Comparison of ENCODE assay signal across 38 cellular contexts in the genomic region with DNA sequence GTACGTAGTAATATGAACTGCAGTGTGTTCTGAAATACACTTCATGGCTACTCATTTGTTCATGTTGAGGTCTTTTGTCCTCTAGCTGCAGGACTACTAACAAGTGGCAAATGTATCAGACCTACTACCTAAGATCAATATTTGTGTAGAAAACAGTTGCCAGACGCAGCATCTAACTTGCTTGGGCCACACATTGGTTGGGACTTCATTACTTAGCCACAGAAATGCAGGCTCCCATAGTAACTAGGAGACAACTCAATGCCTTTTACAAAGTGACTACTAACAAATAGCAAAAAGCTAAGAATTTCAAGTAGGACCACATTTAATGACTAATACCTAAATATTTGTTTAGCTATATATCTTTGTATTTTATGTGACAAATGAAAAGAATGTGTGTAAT. TPM values are rescaled to one million over a fixed set of nuclear protein-coding genes. Genes with fewer than 3 reads are reported as not detected.
"Had no signal": no experiment of that assay in that cellular context is flagged by ENCODE, and none has a peak within 500 bp of the region (broad histone marks: within the 10 kb centered on the region; RNA-seq: fewer than 3 reads in every experiment).

No MANE protein-coding gene starts in this region.

- H3K27me3 ChIP-seq: MG63 had no signal

- H3K4me3 ChIP-seq: MG63 had no signal

- H3K9me3 ChIP-seq: MG63 had no signal

- DNase-seq: Karpas-422, Kasumi-1, MG63, MM.1S, MV-4-11, NCI-H1048, NCI-H1092, NCI-H1092 treated with DMSO at 0.1 percent for 48 hours, NCI-H1105, NCI-H1105 treated with DMSO at 0.1 percent for 48 hours, NCI-H1417, NCI-H1417 treated with DMSO at 0.1 percent for 48 hours, NCI-H1436, NCI-H1436 treated with DMSO at 0.1 percent for 48 hours, NCI-H146, NCI-H1694, NCI-H1694 treated with DMSO at 0.1 percent for 48 hours, NCI-H187, NCI-H187 treated with DMSO at 0.1 percent for 48 hours, NCI-H1930, NCI-H2029, NCI-H2029 treated with DMSO at 0.1 percent for 48 hours, NCI-H2081, NCI-H2081 treated with DMSO at 0.1 percent for 48 hours, NCI-H2107, NCI-H2171, NCI-H2171 treated with DMSO at 0.1 percent for 48 hours, NCI-H2227 treated with DMSO at 0.1 percent for 48 hours, NCI-H226, NCI-H345, NCI-H446, NCI-H446 treated with DMSO at 0.1 percent for 48 hours, NCI-H510A, NCI-H510A treated with DMSO at 0.1 percent for 48 hours, NCI-H524 had no signal

- H3K36me3 ChIP-seq: MG63 had no signal

RNA-seq across cellular contexts. Expression of gene CT47C1, which starts 2.5 kb away (rescaled TPM):
- total RNA-seq: LHCN-M2, MCF 10A, NCI-H460 had no signal

RNA-seq across cellular contexts. Expression of gene KIAA1210, which starts 52.3 kb away (rescaled TPM):
- total RNA-seq: LHCN-M2, MCF 10A, NCI-H460 had no signal
